In the genomic region with DNA sequence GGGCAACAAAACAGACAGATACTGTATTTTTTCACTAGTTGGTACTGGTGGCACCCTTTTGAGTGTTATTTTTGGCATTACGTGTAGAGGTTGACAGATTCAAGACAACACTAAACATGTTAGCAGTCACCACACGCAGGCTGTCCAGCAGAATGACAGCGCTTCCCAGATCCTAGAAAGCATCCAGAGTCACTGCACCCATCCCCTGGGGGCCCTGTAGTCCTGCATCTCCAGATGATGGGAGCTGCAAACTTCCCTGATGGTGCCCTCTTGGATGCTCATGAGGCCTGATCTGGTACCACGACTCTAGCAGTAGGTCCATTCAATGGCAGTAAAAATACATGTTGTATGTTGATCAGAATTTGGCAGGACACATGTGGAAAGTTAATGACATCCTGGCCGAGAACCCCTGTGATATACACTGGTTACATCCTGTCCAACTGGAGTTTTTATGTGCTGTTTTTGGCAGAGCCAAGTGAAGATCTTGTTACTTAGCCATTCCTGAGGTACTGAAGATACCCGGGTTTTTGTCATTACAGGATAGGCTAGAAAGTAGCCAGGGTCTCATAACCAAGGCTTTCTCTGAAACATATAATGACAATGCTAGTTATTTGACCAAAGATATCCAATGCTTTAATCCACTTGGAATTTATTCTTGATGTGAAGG, we compare ENCODE assay signal across 1 cellular context.
TF ChIP-seq lines count a peak whose summit lies in the region.

No MANE protein-coding gene starts in this region.

TF ChIP-seq in HCT116, 20 proteins besides CTCF, POLR2A, EP300 and RAD21 (continued from another document):
- TF ChIP-seq YY1 (IDR thresholded peaks at IDR 0.05; ENCODE audit: extremely low read depth, insufficient replicate concordance, low read depth, low read length) = no peak
- TF ChIP-seq FOSL1 (IDR thresholded peaks at IDR 0.05; ENCODE audit: low read depth) = no peak
